20 cellular contexts compared by ENCODE assay signal in genomic region chr16:22417019-22417418, GRCh38.
"Had no signal": no experiment of that assay in that cellular context is flagged by ENCODE, and none has a peak within 500 bp of the region (broad histone marks: within the 10 kb centered on the region; RNA-seq: fewer than 3 reads in every experiment).

No MANE protein-coding gene starts in this region.

- H3K4me1 Mint-ChIP-seq: natural killer cell, neural crest cell had no signal

- FAIRE-seq: endometrium, frontal cortex, islet of Langerhans, small intestine had no signal

- H3K9me3 ChIP-seq: heart right ventricle, ovary, stomach, thoracic aorta, transverse colon had no signal

- H3K36me3 ChIP-seq: ovary, transverse colon had no signal

- H3K4me3 ChIP-seq: heart right ventricle, ovary, stomach, thoracic aorta, transverse colon had no signal

- H3K27ac Mint-ChIP-seq: natural killer cell had no signal

- H3K4me3 Mint-ChIP-seq: natural killer cell, neural crest cell had no signal

- H3K9me3 Mint-ChIP-seq: natural killer cell, neural crest cell had no signal

- H3K4me1 ChIP-seq: heart right ventricle, stomach, transverse colon had no signal

- H3K36me3 Mint-ChIP-seq: natural killer cell had no signal

- H3K27me3 ChIP-seq: heart right ventricle, ovary, stomach, transverse colon had no signal

- H3K27ac ChIP-seq: heart right ventricle, ovary, stomach, thoracic aorta, transverse colon had no signal

- DNase-seq: effector memory CD4-positive, alpha-beta T cell; heart right ventricle; hypothalamus; kidney glomerular epithelial cell; mammary epithelial cell; natural killer cell; nucleus accumbens; ovary; right cardiac atrium; small intestine; stimulated activated CD4-positive, alpha-beta T cell treated with anti-CD3 and anti-CD28 coated beads, Interleukin-12 subunit alpha, Interleukin-12 subunit beta, amount 100 ng/mL, for 4 hours; stimulated activated naive CD4-positive, alpha-beta T cell; stomach; substantia nigra; transverse colon had no signal
